In genomic region chr7:28291559-28291958, GRCh38 we compare ENCODE assay signal across 1 cellular context.
TF ChIP-seq lines count a peak whose summit lies in the region.

No MANE protein-coding gene starts in this region.

TF ChIP-seq in WTC11, 78 proteins besides CTCF, POLR2A, EP300 and RAD21 (continued from another document):
- TF ChIP-seq ZSCAN18 (CRISPR knock-in tag; IDR thresholded peaks at IDR 0.05): no peak
- TF ChIP-seq, protein P1, sequence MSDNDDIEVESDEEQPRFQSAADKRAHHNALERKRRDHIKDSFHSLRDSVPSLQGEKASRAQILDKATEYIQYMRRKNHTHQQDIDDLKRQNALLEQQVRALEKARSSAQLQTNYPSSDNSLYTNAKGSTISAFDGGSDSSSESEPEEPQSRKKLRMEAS (CRISPR knock-in tag; IDR thresholded peaks at IDR 0.05): 0 out of 2 replicates have a peak, but pooled peaks have one; percentile 34
TF ChIP-seq in WTC11: peak in this region for 17.
